Comparison of ENCODE assay signal across 10 cellular contexts in genomic region chr4:74682567-74683359, GRCh38.
A peak's percentile ranks its signal among the peaks of the same experiment; 100 is the strongest.
DNase-seq lines count a peak whose midpoint lies in the region; ATAC-seq and TF ChIP-seq lines count a peak whose summit lies in the region.
"Had no signal": no experiment of that assay in that cellular context is flagged by ENCODE, and none has a peak within 500 bp of the region (broad histone marks: within the 10 kb centered on the region; RNA-seq: fewer than 3 reads in every experiment).

No MANE protein-coding gene starts in this region.

- TF ChIP-seq CTCF in kidney epithelial cell (IDR thresholded peaks at IDR 0.05; ENCODE audit: insufficient read depth, low read length, poor library complexity, severe bottlenecking): no peak

- intact Hi-C loops in activated CD4-positive, alpha-beta T cell treated with anti-CD3 and anti-CD28 coated beads, Interleukin-2, amount 10 ng/mL, durations not matched to agents 24 days and 14 days (cut with micrococcal nuclease): no loop called here

- peak; percentile 68 for DNase-seq in AG08395 (ENCODE audit: low spot score)
- DNase-seq in HS-27A (ENCODE audit: low read depth): peak; percentile 80
- peak; percentile 70 for DNase-seq in amniotic stem cell (lab: John Stamatoyannopoulos, UW)
- DNase-seq in kidney epithelial cell (ENCODE audit: low read depth): peak; percentile 97
- no peak for DNase-seq in germinal center (ENCODE audit: low spot score)
- no peak for DNase-seq in activated CD4-positive, alpha-beta T cell treated with anti-CD3 and anti-CD28 coated beads, Interleukin-2, amount 10 ng/mL, durations not matched to agents 24 days and 14 days
- DNase-seq: activated CD8-positive, alpha-beta memory T cell treated with anti-CD3 and anti-CD28 coated beads, Interleukin-2, amount 10 ng/mL, durations not matched to agents 7 days and 5 days; DMS79 had no signal

- H3K4me3 ChIP-seq in kidney epithelial cell (ENCODE audit: low read depth, low read length): no peak overlapping the region

- ATAC-seq in GM18858 (IDR thresholded peaks at IDR 0.05; ENCODE audit: unreplicated experiment) (no peak), HG02852 (IDR thresholded peaks at IDR 0.05; ENCODE audit: unreplicated experiment) (no peak)
- ATAC-seq: activated CD8-positive, alpha-beta memory T cell treated with anti-CD3 and anti-CD28 coated beads, Interleukin-2, amount 10 ng/mL, durations not matched to agents 7 days and 5 days had no signal

- no peaks in the 10 kb centered on the region for H3K4me1 Mint-ChIP-seq in activated CD4-positive, alpha-beta T cell treated with anti-CD3 and anti-CD28 coated beads, Interleukin-2, amount 10 ng/mL, durations not matched to agents 24 days and 14 days
- H3K4me1 Mint-ChIP-seq: activated CD8-positive, alpha-beta memory T cell treated with anti-CD3 and anti-CD28 coated beads, Interleukin-2, amount 10 ng/mL, durations not matched to agents 7 days and 5 days had no signal

- peaks cover 23% of the 10 kb centered on the region for H3K27me3 Mint-ChIP-seq in activated CD4-positive, alpha-beta T cell treated with anti-CD3 and anti-CD28 coated beads, Interleukin-2, amount 10 ng/mL, durations not matched to agents 24 days and 14 days

- no peaks in the 10 kb centered on the region for H3K9me3 Mint-ChIP-seq in activated CD4-positive, alpha-beta T cell treated with anti-CD3 and anti-CD28 coated beads, Interleukin-2, amount 10 ng/mL, durations not matched to agents 24 days and 14 days

- H3K27me3 ChIP-seq in kidney epithelial cell (ENCODE audit: control insufficient read depth, insufficient read depth, low read length): no peaks in the 10 kb centered on the region

- no peaks in the 10 kb centered on the region for H3K36me3 Mint-ChIP-seq in activated CD4-positive, alpha-beta T cell treated with anti-CD3 and anti-CD28 coated beads, Interleukin-2, amount 10 ng/mL, durations not matched to agents 24 days and 14 days (ENCODE audit: low read depth)
- H3K36me3 Mint-ChIP-seq: activated CD8-positive, alpha-beta memory T cell treated with anti-CD3 and anti-CD28 coated beads, Interleukin-2, amount 10 ng/mL, durations not matched to agents 7 days and 5 days had no signal

- H3K27ac Mint-ChIP-seq in activated CD4-positive, alpha-beta T cell treated with anti-CD3 and anti-CD28 coated beads, Interleukin-2, amount 10 ng/mL, durations not matched to agents 24 days and 14 days: no peak overlapping the region
- H3K27ac Mint-ChIP-seq: activated CD8-positive, alpha-beta memory T cell treated with anti-CD3 and anti-CD28 coated beads, Interleukin-2, amount 10 ng/mL, durations not matched to agents 7 days and 5 days had no signal

- no peaks in the 10 kb centered on the region for H3K36me3 ChIP-seq in kidney epithelial cell (ENCODE audit: control insufficient read depth, insufficient read depth, low read length)

- no peak overlapping the region for H3K4me3 Mint-ChIP-seq in activated CD4-positive, alpha-beta T cell treated with anti-CD3 and anti-CD28 coated beads, Interleukin-2, amount 10 ng/mL, durations not matched to agents 24 days and 14 days
- H3K4me3 Mint-ChIP-seq: activated CD8-positive, alpha-beta memory T cell treated with anti-CD3 and anti-CD28 coated beads, Interleukin-2, amount 10 ng/mL, durations not matched to agents 7 days and 5 days had no signal

Comparison
In these comparisons a context has a peak if more than half of its experiments do, and no peak if none do; other contexts are left out.
1. DNase-seq: peak in AG08395 (single experiment), HS-27A (single experiment), amniotic stem cell (single experiment) and kidney epithelial cell (single experiment); none in germinal center (single experiment) and activated CD4-positive, alpha-beta T cell treated with anti-CD3 and anti-CD28 coated beads, Interleukin-2, amount 10 ng/mL, durations not matched to agents 24 days and 14 days (single experiment).